Comparison of ENCODE assay signal across 20 cellular contexts in the genomic region with DNA sequence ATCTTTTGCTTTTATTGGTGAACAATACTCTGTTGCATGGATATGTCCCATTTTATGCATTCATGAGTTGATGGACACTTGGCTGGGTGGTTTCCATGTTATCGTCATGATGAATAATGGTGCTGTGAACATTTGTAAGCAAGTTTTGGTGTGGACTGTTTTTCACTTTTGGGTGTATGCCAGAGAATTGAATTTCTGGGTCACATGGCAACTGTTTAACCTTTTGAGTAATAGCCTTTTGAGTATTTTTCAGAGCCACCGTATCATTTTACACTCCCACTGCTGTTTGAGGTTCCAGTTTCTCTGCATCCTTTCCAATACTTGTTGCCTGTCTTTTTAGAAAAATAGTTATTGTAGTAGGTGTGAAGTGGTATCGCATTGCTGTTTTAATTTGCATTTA.
A peak's percentile ranks its signal among the peaks of the same experiment; 100 is the strongest.
DNase-seq lines count a peak whose midpoint lies in the region; ATAC-seq and FAIRE-seq lines count a peak whose summit lies in the region.
"Had no signal": no experiment of that assay in that cellular context is flagged by ENCODE, and none has a peak within 500 bp of the region (broad histone marks: within the 10 kb centered on the region; RNA-seq: fewer than 3 reads in every experiment).

No MANE protein-coding gene starts in this region.

- no peak overlapping the region for H4K8ac ChIP-seq in trophoblast cell (ENCODE audit: low read depth, low read length)

- no peak overlapping the region for H3K14ac ChIP-seq in trophoblast cell (ENCODE audit: low read length)

- peak overlapping the region; percentile 83 for H3K27ac Mint-ChIP-seq in activated T-helper 17 cell treated with anti-CD3 and anti-CD28 coated beads, Interleukin-2, amount 50 U/mL, for 72 hours
- H3K27ac Mint-ChIP-seq: activated CD4-positive, alpha-beta T cell treated with anti-CD3 and anti-CD28 coated beads, Interleukin-2, amount 10 ng/mL, durations not matched to agents 7 days and 5 days had no signal

- H2BK12ac ChIP-seq in trophoblast cell (ENCODE audit: low read length): no peak overlapping the region

- H3K79me2 ChIP-seq in trophoblast cell (ENCODE audit: control insufficient read depth, insufficient read depth, low read length, poor library complexity): no peaks in the 10 kb centered on the region

- intact Hi-C loops in Right ventricle myocardium superior (cut with DNase I): no loop called here

- no peaks in the 10 kb centered on the region for H3K9me3 ChIP-seq in trophoblast cell (ENCODE audit: insufficient read depth, low read depth, low read length)
- H3K9me3 ChIP-seq: thyroid gland had no signal

- H2BK120ac ChIP-seq in trophoblast cell (ENCODE audit: insufficient read depth, low read length, poor library complexity): no peak overlapping the region

- no peak overlapping the region for H3K4ac ChIP-seq in trophoblast cell (ENCODE audit: low read depth, low read length)

- H3K23ac ChIP-seq in trophoblast cell (ENCODE audit: low read length): no peak overlapping the region

- no peak overlapping the region for H3K27ac ChIP-seq in trophoblast cell (ENCODE audit: low read depth, low read length)
- H3K27ac ChIP-seq: hepatocyte, SK-N-MC, thyroid gland had no signal

- no CpG with 5 or more reads among the region's 3 CpGs for WGBS in trophoblast cell (ENCODE audit: extremely low coverage, insufficient coverage, insufficient read length)

- no peaks in the 10 kb centered on the region for H3K27me3 Mint-ChIP-seq in activated T-helper 17 cell treated with anti-CD3 and anti-CD28 coated beads, Interleukin-2, amount 50 U/mL, for 72 hours
- H3K27me3 Mint-ChIP-seq: activated CD4-positive, alpha-beta T cell treated with anti-CD3 and anti-CD28 coated beads, Interleukin-2, amount 10 ng/mL, durations not matched to agents 7 days and 5 days had no signal

- H3K79me1 ChIP-seq in trophoblast cell (ENCODE audit: low read length): no peaks in the 10 kb centered on the region

- H3K36me3 ChIP-seq in trophoblast cell (ENCODE audit: control insufficient read depth in 1 of 2, insufficient read depth in 2 of 2, low read length in 2 of 2): no peaks in the 10 kb centered on the region
- H3K36me3 ChIP-seq: thyroid gland had no signal

- H3K9ac ChIP-seq in trophoblast cell (ENCODE audit: low read length): no peak overlapping the region

- DNase-seq in NCI-H1092 treated with DMSO at 0.1 percent for 48 hours (lab: John Stamatoyannopoulos, UW): peak; percentile 2
- DNase-seq in NCI-H1092 (lab: John Stamatoyannopoulos, UW): no peak
- peak; percentile 71 for DNase-seq in NCI-H1105 treated with DMSO at 0.1 percent for 48 hours (lab: John Stamatoyannopoulos, UW)
- peak; percentile 77 for DNase-seq in iris pigment epithelial cell (ENCODE audit: low read depth)
- DNase-seq in GM19239 (ENCODE audit: insufficient read length, low spot score): no peak
- DNase-seq in Right ventricle myocardium superior: no peak
- no peak for DNase-seq in trophoblast cell
- DNase-seq: 8988T; activated CD4-positive, alpha-beta T cell treated with anti-CD3 and anti-CD28 coated beads, Interleukin-2, amount 10 ng/mL, durations not matched to agents 7 days and 5 days; cortex of kidney; H7; MM.1S; stimulated activated CD4-positive, alpha-beta T cell treated with anti-CD3 and anti-CD28 coated beads, Interleukin-4, amount 100 ng/mL, for 1 hour; stimulated activated CD8-positive, alpha-beta memory T cell treated with anti-CD3 and anti-CD28 coated beads, Interleukin-4, amount 100 ng/mL, for 48 hours; thyroid gland had no signal

- no peaks in the 10 kb centered on the region for H3K27me3 ChIP-seq in trophoblast cell (ENCODE audit: insufficient read depth, low read length)
- H3K27me3 ChIP-seq: hepatocyte, thyroid gland had no signal

- H4K12ac ChIP-seq in trophoblast cell (ENCODE audit: low read depth, low read length): no peak overlapping the region

- H2AFZ ChIP-seq in trophoblast cell (ENCODE audit: insufficient read depth, low read length, poor library complexity): no peak overlapping the region
- H2AFZ ChIP-seq: hepatocyte had no signal

- no peak overlapping the region for H3K18ac ChIP-seq in trophoblast cell (ENCODE audit: low read length)

- peak overlapping the region; percentile 44 for H3K4me3 Mint-ChIP-seq in activated T-helper 17 cell treated with anti-CD3 and anti-CD28 coated beads, Interleukin-2, amount 50 U/mL, for 72 hours
- H3K4me3 Mint-ChIP-seq: activated CD4-positive, alpha-beta T cell treated with anti-CD3 and anti-CD28 coated beads, Interleukin-2, amount 10 ng/mL, durations not matched to agents 7 days and 5 days had no signal

- H3K4me3 ChIP-seq in trophoblast cell (ENCODE audit: low read depth, low read length): no peak overlapping the region
- H3K4me3 ChIP-seq: hepatocyte, SK-N-MC, thyroid gland had no signal

- no peak for FAIRE-seq in GM19239 (lab: Jason Lieb, UNC)

- ATAC-seq in activated T-helper 17 cell treated with anti-CD3 and anti-CD28 coated beads, Interleukin-2, amount 50 U/mL, for 72 hours (replicated peaks): peak; percentile 80
- ATAC-seq in Right ventricle myocardium superior (ENCODE audit: poor library complexity): no peak
- ATAC-seq: esophagus mucosa, sciatic nerve had no signal

- H3K4me1 Mint-ChIP-seq in activated T-helper 17 cell treated with anti-CD3 and anti-CD28 coated beads, Interleukin-2, amount 50 U/mL, for 72 hours: peaks cover 47% of the 10 kb centered on the region

- no peak overlapping the region for H3K4me2 ChIP-seq in trophoblast cell (ENCODE audit: low read length)
- H3K4me2 ChIP-seq: hepatocyte had no signal

- H4K91ac ChIP-seq in trophoblast cell (ENCODE audit: low read depth, low read length): no peak overlapping the region

- no peak overlapping the region for H2AK5ac ChIP-seq in trophoblast cell (ENCODE audit: low read length)

- peaks cover 6 to 13% of the 10 kb centered on the region in 2 experiments for H3K4me1 ChIP-seq in trophoblast cell (ENCODE audit: control insufficient read depth in 1 of 2, insufficient read depth in 2 of 2, low read length in 2 of 2)

- H3K9me3 Mint-ChIP-seq in activated T-helper 17 cell treated with anti-CD3 and anti-CD28 coated beads, Interleukin-2, amount 50 U/mL, for 72 hours: no peaks in the 10 kb centered on the region
- H3K9me3 Mint-ChIP-seq: activated CD4-positive, alpha-beta T cell treated with anti-CD3 and anti-CD28 coated beads, Interleukin-2, amount 10 ng/mL, durations not matched to agents 7 days and 5 days had no signal

- H3K36me3 Mint-ChIP-seq in activated T-helper 17 cell treated with anti-CD3 and anti-CD28 coated beads, Interleukin-2, amount 50 U/mL, for 72 hours (ENCODE audit: low read depth): peaks cover 91% of the 10 kb centered on the region

- no peak overlapping the region for H2BK5ac ChIP-seq in trophoblast cell (ENCODE audit: low read depth, low read length, poor library complexity)

Comparison
In these comparisons a context has a peak if more than half of its experiments do, and no peak if none do; other contexts are left out.
1. DNase-seq: peak in NCI-H1092 treated with DMSO at 0.1 percent for 48 hours (single experiment), NCI-H1105 treated with DMSO at 0.1 percent for 48 hours (single experiment) and iris pigment epithelial cell (single experiment); none in NCI-H1092 (single experiment), GM19239 (single experiment), Right ventricle myocardium superior (single experiment) and trophoblast cell (0 of 2).